ENCODE assay signal across 24 cellular contexts in the genomic region with DNA sequence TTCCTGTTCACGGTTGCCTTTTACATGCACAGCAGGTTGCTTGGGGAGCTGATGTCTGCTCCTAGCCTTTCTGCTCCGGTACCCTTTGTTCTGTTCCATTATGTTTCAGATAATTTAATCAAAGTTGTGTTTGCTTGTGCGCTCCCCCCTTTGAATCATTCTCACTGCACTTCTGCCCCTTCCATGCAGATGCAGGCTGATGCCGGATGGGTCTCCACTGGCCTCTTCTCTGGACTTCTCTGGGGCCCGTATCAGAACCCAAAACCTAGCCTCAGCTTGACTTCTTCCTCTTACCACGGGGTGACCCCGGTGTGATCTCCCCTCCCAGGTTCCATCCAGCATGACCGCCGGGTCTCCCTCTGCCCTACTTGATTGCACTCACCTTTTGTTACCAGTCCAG.
A peak's percentile ranks its signal among the peaks of the same experiment; 100 is the strongest.
DNase-seq lines count a peak whose midpoint lies in the region; ATAC-seq, FAIRE-seq and TF ChIP-seq lines count a peak whose summit lies in the region.
"Had no signal": no experiment of that assay in that cellular context is flagged by ENCODE, and none has a peak within 500 bp of the region (broad histone marks: within the 10 kb centered on the region; RNA-seq: fewer than 3 reads in every experiment).

No MANE protein-coding gene starts in this region.

- peaks cover 30% of the 10 kb centered on the region for H3K4me1 Mint-ChIP-seq in GM23338
- H3K4me1 Mint-ChIP-seq: B cell had no signal

- TF ChIP-seq RAD21 in IMR-90 (IDR thresholded peaks at IDR 0.05; ENCODE audit: low read length) = no peak

- H3K27me3 Mint-ChIP-seq in GM23338 (ENCODE audit: insufficient read depth, low read depth, poor library complexity) = no peaks in the 10 kb centered on the region
- H3K27me3 Mint-ChIP-seq: B cell; CD4-positive, alpha-beta T cell had no signal

- H4K91ac ChIP-seq in IMR-90 (ENCODE audit: insufficient read depth, low read depth, low read length) = no peak overlapping the region
- no peak overlapping the region for H4K91ac ChIP-seq in neuronal stem cell (ENCODE audit: low read depth, low read length, poor library complexity)

- H4K8ac ChIP-seq in IMR-90 (ENCODE audit: low read depth in 2 of 2, low read length in 2 of 2) (no peak overlapping the region), neuronal stem cell (ENCODE audit: low read depth, low read length) (no peak overlapping the region)

- BruUV-seq in IMR-90 (replicated peaks; lab: Mats Ljungman, UMichigan) = no TSS peak

- no peaks in the 10 kb centered on the region; the same call in 2 of the 3 replicates for H3K9me3 Mint-ChIP-seq in GM23338
- H3K9me3 Mint-ChIP-seq: CD8-positive, alpha-beta T cell had no signal

- POLR2A ChIA-PET in IMR-90 (lab: Charles Lee; ENCODE audit: unreplicated experiment) (no interaction called here), RWPE1 (lab: Yijun Ruan, JAX; ENCODE audit: low non-redundant PET) (no interaction called here)

- H3K4me3 ChIP-seq in GM23338 (no peak overlapping the region), IMR-90 (ENCODE audit: insufficient read depth, low read depth, low read length) (no peak overlapping the region), neuronal stem cell (ENCODE audit: low read length in 2 of 2) (no peak overlapping the region), Karpas-422 (ENCODE audit: low read length) (no peak overlapping the region), pancreas (no peak overlapping the region)
- H3K4me3 ChIP-seq: A549; BLaER1 treated with 17β-estradiol and CSF1 and Interleukin-3, amounts not matched to agents 10 nM and 100 nM had no signal

- no peak overlapping the region for H3K56ac ChIP-seq in IMR-90 (ENCODE audit: extremely low read depth, insufficient read depth, low read length)

- H3K27ac Mint-ChIP-seq in GM23338 = peak overlapping the region; percentile 42; the same call in 1 of the 2 replicates
- H3K27ac Mint-ChIP-seq: B cell; CD4-positive, alpha-beta T cell; CD8-positive, alpha-beta T cell had no signal

- TF ChIP-seq CTCF in GM23338 (conservative IDR thresholded peaks at IDR 0.05; ENCODE audit: low read depth in 2 of 2) (no peak), IMR-90 (conservative IDR thresholded peaks at IDR 0.05; ENCODE audit: low read depth, low read length) (no peak), RWPE1 (conservative IDR thresholded peaks at IDR 0.05; ENCODE audit: low read depth) (no peak), pancreas (IDR thresholded peaks at IDR 0.05) (no peak)

- in situ Hi-C loops in IMR-90 (cut with MboI; ENCODE audit: low sequenced_read_pairs) = no loop called here

- H3K4ac ChIP-seq in IMR-90 (ENCODE audit: low read depth, low read length) (no peak overlapping the region), neuronal stem cell (ENCODE audit: low read length) (no peak overlapping the region)

- peaks cover 17% of the 10 kb centered on the region for H3K9me3 ChIP-seq in IMR-90 (ENCODE audit: control insufficient read depth, insufficient read depth, low read length)
- no peaks in the 10 kb centered on the region for H3K9me3 ChIP-seq in neuronal stem cell (replicated peaks in 1 of 2; ENCODE audit: control insufficient read depth in 2 of 2, insufficient read depth in 1 of 2, low read depth in 1 of 2, low read length in 2 of 2)
- H3K9me3 ChIP-seq in Karpas-422 (ENCODE audit: low read length) = no peaks in the 10 kb centered on the region
- H3K9me3 ChIP-seq in pancreas = no peaks in the 10 kb centered on the region
- H3K9me3 ChIP-seq: A549; BLaER1 treated with 17β-estradiol and CSF1 and Interleukin-3, amounts not matched to agents 10 nM and 100 nM; Caco-2 had no signal

- no peaks in the 10 kb centered on the region for H3K9me2 ChIP-seq in GM23338 (ENCODE audit: insufficient read depth)
- no peaks in the 10 kb centered on the region; the same call in 1 of the 2 replicates for H3K9me2 ChIP-seq in Karpas-422 (replicated peaks; ENCODE audit: insufficient read depth, low read length)

- WGBS in IMR-90 (ENCODE audit: extremely low coverage in 2 of 2, insufficient read length in 1 of 2), 2 experiments = no CpG with 5 or more reads among the region's 9 CpGs
- WGBS in neuronal stem cell (ENCODE audit: extremely low coverage in 2 of 2, insufficient read length in 2 of 2, insufficient replicate concordance in 1 of 2), 2 donors = no CpG with 5 or more reads among the region's 9 CpGs
- 78 to 84% methylated on average over 9 of the region's 9 CpGs for WGBS in pancreas, 2 donors

- H4K5ac ChIP-seq in IMR-90 (ENCODE audit: low read depth, low read length) = no peak overlapping the region

- DNase-seq in GM23338 (ENCODE audit: low spot score) (no peak), IMR-90 (no peak), NCI-H146 treated with DMSO at 0.1 percent for 48 hours (lab: John Stamatoyannopoulos, UW; ENCODE audit: unreplicated experiment) (peak; percentile 66), neuronal stem cell (ENCODE audit: low spot score) (no peak), RWPE1 (ENCODE audit: low spot score) (no peak), Karpas-422 (no peak), pancreas (no peak)
- DNase-seq: AML-193; Caco-2; Calu3; CD4-positive, alpha-beta T cell; CD8-positive, alpha-beta T cell; DMS79 treated with DMSO at 0.1 percent for 48 hours; GF-D8 had no signal

- H3K9ac ChIP-seq in IMR-90 (ENCODE audit: low read depth, low read length) = no peak overlapping the region
- H3K9ac ChIP-seq in neuronal stem cell (ENCODE audit: low read depth, low read length, poor library complexity) = no peak overlapping the region
- no peak overlapping the region for H3K9ac ChIP-seq in Karpas-422 (ENCODE audit: low read length)
- H3K9ac ChIP-seq: BLaER1 treated with 17β-estradiol and CSF1 and Interleukin-3, amounts not matched to agents 10 nM and 100 nM had no signal

- H3K4me3 Mint-ChIP-seq in GM23338 = no peak overlapping the region
- H3K4me3 Mint-ChIP-seq: B cell; CD4-positive, alpha-beta T cell; CD8-positive, alpha-beta T cell had no signal

- no peak overlapping the region for H2AK5ac ChIP-seq in IMR-90 (ENCODE audit: low read depth, low read length)
- H2AK5ac ChIP-seq in neuronal stem cell (ENCODE audit: low read depth, low read length) = peak overlapping the region; percentile 33

- H4K20me1 ChIP-seq in GM23338 (replicated peaks; ENCODE audit: insufficient read depth) (no peaks in the 10 kb centered on the region), IMR-90 (ENCODE audit: insufficient read depth, low read length) (no peaks in the 10 kb centered on the region), Karpas-422 (ENCODE audit: insufficient read depth, low read depth, low read length) (no peaks in the 10 kb centered on the region)
- H4K20me1 ChIP-seq: BLaER1 treated with 17β-estradiol and CSF1 and Interleukin-3, amounts not matched to agents 10 nM and 100 nM had no signal

- dilution Hi-C loops in IMR-90 (cut with HindIII; ENCODE audit: low sequenced_read_pairs, unreplicated experiment) = no loop called here

- H2BK20ac ChIP-seq in IMR-90 (ENCODE audit: low read depth, low read length) = no peak overlapping the region

- H2BK120ac ChIP-seq in IMR-90 (ENCODE audit: low read depth, low read length) = no peak overlapping the region
- no peak overlapping the region for H2BK120ac ChIP-seq in neuronal stem cell (ENCODE audit: low read depth, low read length)

- no peak overlapping the region for H3K27ac ChIP-seq in GM23338 (ENCODE audit: low read depth)
- H3K27ac ChIP-seq in IMR-90 (ENCODE audit: insufficient read depth, low read length) = no peak overlapping the region
- no peak overlapping the region for H3K27ac ChIP-seq in neuronal stem cell (replicated peaks; ENCODE audit: low read length)
- no peak overlapping the region for H3K27ac ChIP-seq in RWPE1
- H3K27ac ChIP-seq in Karpas-422 (ENCODE audit: low read length) = no peak overlapping the region
- no peak overlapping the region for H3K27ac ChIP-seq in pancreas
- H3K27ac ChIP-seq: 22Rv1; A549; BLaER1 treated with 17β-estradiol and CSF1 and Interleukin-3, amounts not matched to agents 10 nM and 100 nM; C4-2B had no signal

- H2AFZ ChIP-seq in GM23338 = no peak overlapping the region
- peak overlapping the region; percentile 5 for H2AFZ ChIP-seq in IMR-90 (replicated peaks; ENCODE audit: low read length, poor library complexity)
- H2AFZ ChIP-seq in neuronal stem cell (ENCODE audit: low read length) = no peak overlapping the region
- no peak overlapping the region for H2AFZ ChIP-seq in Karpas-422 (ENCODE audit: low read length)

- H3F3A ChIP-seq in GM23338 (replicated peaks; ENCODE audit: low read depth) = no peaks in the 10 kb centered on the region

- no peak for TF ChIP-seq POLR2A in IMR-90 (IDR thresholded peaks at IDR 0.05; ENCODE audit: low read depth, low read length)

- H3K4me1 ChIP-seq in GM23338 (ENCODE audit: insufficient read depth) (no peaks in the 10 kb centered on the region), IMR-90 (ENCODE audit: control insufficient read depth, insufficient read depth, low read length) (no peaks in the 10 kb centered on the region), neuronal stem cell (ENCODE audit: control insufficient read depth in 2 of 2, insufficient read depth in 1 of 2, low read depth in 1 of 2, low read length in 2 of 2) (no peaks in the 10 kb centered on the region), Karpas-422 (ENCODE audit: low read length) (no peaks in the 10 kb centered on the region), pancreas (no peaks in the 10 kb centered on the region)
- H3K4me1 ChIP-seq: A549; BLaER1 treated with 17β-estradiol and CSF1 and Interleukin-3, amounts not matched to agents 10 nM and 100 nM; Caco-2 had no signal

- no peak overlapping the region for H3K4me2 ChIP-seq in GM23338
- H3K4me2 ChIP-seq in IMR-90 (ENCODE audit: low read depth, low read length) = no peak overlapping the region
- no peak overlapping the region for H3K4me2 ChIP-seq in neuronal stem cell (ENCODE audit: insufficient read depth, low read length, poor library complexity, severe bottlenecking)
- no peak overlapping the region for H3K4me2 ChIP-seq in Karpas-422 (ENCODE audit: low read depth, low read length, poor library complexity, severe bottlenecking)
- H3K4me2 ChIP-seq: A549; BLaER1 treated with 17β-estradiol and CSF1 and Interleukin-3, amounts not matched to agents 10 nM and 100 nM had no signal

- CTCF ChIA-PET in IMR-90 (lab: Yijun Ruan, JAX) (no interaction called here), RWPE1 (lab: Yijun Ruan, JAX) (no interaction called here)

- no peaks in the 10 kb centered on the region for H3K27me3 ChIP-seq in GM23338 (ENCODE audit: insufficient read depth)
- H3K27me3 ChIP-seq in IMR-90 (ENCODE audit: control insufficient read depth, insufficient read depth, low read length) = no peaks in the 10 kb centered on the region
- H3K27me3 ChIP-seq in neuronal stem cell (ENCODE audit: control insufficient read depth in 3 of 3, insufficient read depth in 3 of 3, low read depth in 1 of 3, low read length in 3 of 3) = no peaks in the 10 kb centered on the region
- H3K27me3 ChIP-seq in Karpas-422 (ENCODE audit: low read length) = no peaks in the 10 kb centered on the region
- no peaks in the 10 kb centered on the region for H3K27me3 ChIP-seq in pancreas
- H3K27me3 ChIP-seq: BLaER1 treated with 17β-estradiol and CSF1 and Interleukin-3, amounts not matched to agents 10 nM and 100 nM had no signal

- H3K79me2 ChIP-seq in GM23338 (replicated peaks; ENCODE audit: insufficient read depth) = no peaks in the 10 kb centered on the region
- H3K79me2 ChIP-seq in Karpas-422 (ENCODE audit: low read length) = no peaks in the 10 kb centered on the region

- H2AK9ac ChIP-seq in IMR-90 (replicated peaks; ENCODE audit: low read depth, low read length, poor library complexity) = no peak overlapping the region

- FAIRE-seq in pancreas (lab: Jason Lieb, UNC) = no peak
- FAIRE-seq: A549, D721Med, G401.6, GM12891, GM19239 had no signal

- H3K23ac ChIP-seq in IMR-90 (ENCODE audit: low read depth, low read length) (no peak overlapping the region), neuronal stem cell (ENCODE audit: low read depth, low read length, poor library complexity) (no peak overlapping the region)

- intact Hi-C loops in IMR-90 (cut with micrococcal nuclease) = no loop called here
- intact Hi-C loops in pancreas (cut with DNase I) = no loop called here

- no peak overlapping the region for H2BK5ac ChIP-seq in IMR-90 (ENCODE audit: low read depth, low read length, poor library complexity, severe bottlenecking)
- H2BK5ac ChIP-seq in neuronal stem cell (ENCODE audit: low read length) = no peak overlapping the region

- no peak for ATAC-seq in GM23338
- ATAC-seq in IMR-90 (ENCODE audit: low read depth) = no peak
- ATAC-seq in GM21423 (IDR thresholded peaks at IDR 0.05; ENCODE audit: unreplicated experiment) = no peak
- ATAC-seq in pancreas = no peak
- ATAC-seq: A549; CD8-positive, alpha-beta T cell had no signal

- H3K36me3 Mint-ChIP-seq in GM23338 (ENCODE audit: low read depth) = no peaks in the 10 kb centered on the region
- H3K36me3 Mint-ChIP-seq: CD8-positive, alpha-beta T cell had no signal

- H3K36me3 ChIP-seq in GM23338 (ENCODE audit: insufficient read depth) (peaks cover 4% of the 10 kb centered on the region; the same call in 1 of the 2 replicates), IMR-90 (ENCODE audit: control insufficient read depth, insufficient read depth, low read length) (no peaks in the 10 kb centered on the region), neuronal stem cell (replicated peaks in 1 of 2; ENCODE audit: control insufficient read depth in 2 of 2, insufficient read depth in 2 of 2, low read length in 2 of 2) (no peaks in the 10 kb centered on the region), Karpas-422 (ENCODE audit: insufficient read depth, low read length) (no peaks in the 10 kb centered on the region), pancreas (no peaks in the 10 kb centered on the region)
- H3K36me3 ChIP-seq: BLaER1 treated with 17β-estradiol and CSF1 and Interleukin-3, amounts not matched to agents 10 nM and 100 nM had no signal

- no peak overlapping the region for H3K14ac ChIP-seq in IMR-90 (replicated peaks; ENCODE audit: low read depth, low read length)
- no peak overlapping the region for H3K14ac ChIP-seq in neuronal stem cell (ENCODE audit: low read length)

- H3K79me1 ChIP-seq in IMR-90 (ENCODE audit: low read depth in 1 of 2, low read length in 2 of 2) (no peaks in the 10 kb centered on the region), neuronal stem cell (ENCODE audit: low read depth, low read length) (no peaks in the 10 kb centered on the region)

- H2BK15ac ChIP-seq in IMR-90 (ENCODE audit: low read depth, low read length) (no peak overlapping the region), neuronal stem cell (ENCODE audit: low read length) (no peak overlapping the region)

- H3K18ac ChIP-seq in IMR-90 (ENCODE audit: low read depth, low read length) = no peak overlapping the region
- peak overlapping the region; percentile 50 for H3K18ac ChIP-seq in neuronal stem cell (ENCODE audit: low read length)

- no peaks in the 10 kb centered on the region for H3K9me1 ChIP-seq in IMR-90 (ENCODE audit: insufficient read depth, low read length)

- H2BK12ac ChIP-seq in neuronal stem cell (ENCODE audit: low read length) = no peak overlapping the region
